1 cellular context compared by ENCODE assay signal in genomic region chr2:159622966-159623365, GRCh38.
TF ChIP-seq lines count a peak whose summit lies in the region.

No MANE protein-coding gene starts in this region.

TF ChIP-seq in K562, 482 proteins besides CTCF, POLR2A, EP300 and RAD21 (continued from another document):
- TF ChIP-seq CTCFL (IDR thresholded peaks at IDR 0.05; ENCODE audit: borderline replicate concordance, insufficient read depth, low read depth, low read length, poor library complexity, severe bottlenecking) (no peak), LEF1 (IDR thresholded peaks at IDR 0.05) (no peak), DACH1 (IDR thresholded peaks at IDR 0.05; ENCODE audit: partially characterized antibody) (no peak), FOXA3 (CRISPR knock-in tag; conservative IDR thresholded peaks at IDR 0.05 in 1 of 2, IDR thresholded peaks at IDR 0.05 in 1 of 2) (no peak), CBX2 (IDR thresholded peaks at IDR 0.05; ENCODE audit: insufficient read depth, low read length, poor library complexity, severe bottlenecking) (no peak), MGA (IDR thresholded peaks at IDR 0.05) (no peak), PRDM10 (IDR thresholded peaks at IDR 0.05; ENCODE audit: partially characterized antibody) (no peak), GABPA (tag; conservative IDR thresholded peaks at IDR 0.05; ENCODE audit: low read depth) (no peak)
- TF ChIP-seq, protein P1, sequence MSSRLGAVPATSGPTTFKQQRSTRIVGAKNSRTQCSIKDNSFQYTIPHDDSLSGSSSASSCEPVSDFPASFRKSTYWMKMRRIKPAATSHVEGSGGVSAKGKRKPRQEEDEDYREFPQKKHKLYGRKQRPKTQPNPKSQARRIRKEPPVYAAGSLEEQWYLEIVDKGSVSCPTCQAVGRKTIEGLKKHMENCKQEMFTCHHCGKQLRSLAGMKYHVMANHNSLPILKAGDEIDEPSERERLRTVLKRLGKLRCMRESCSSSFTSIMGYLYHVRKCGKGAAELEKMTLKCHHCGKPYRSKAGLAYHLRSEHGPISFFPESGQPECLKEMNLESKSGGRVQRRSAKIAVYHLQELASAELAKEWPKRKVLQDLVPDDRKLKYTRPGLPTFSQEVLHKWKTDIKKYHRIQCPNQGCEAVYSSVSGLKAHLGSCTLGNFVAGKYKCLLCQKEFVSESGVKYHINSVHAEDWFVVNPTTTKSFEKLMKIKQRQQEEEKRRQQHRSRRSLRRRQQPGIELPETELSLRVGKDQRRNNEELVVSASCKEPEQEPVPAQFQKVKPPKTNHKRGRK (tag; IDR thresholded peaks at IDR 0.05) = 0 out of 2 replicates have a peak, but pooled peaks have one; percentile 29
- TF ChIP-seq, protein P2, sequence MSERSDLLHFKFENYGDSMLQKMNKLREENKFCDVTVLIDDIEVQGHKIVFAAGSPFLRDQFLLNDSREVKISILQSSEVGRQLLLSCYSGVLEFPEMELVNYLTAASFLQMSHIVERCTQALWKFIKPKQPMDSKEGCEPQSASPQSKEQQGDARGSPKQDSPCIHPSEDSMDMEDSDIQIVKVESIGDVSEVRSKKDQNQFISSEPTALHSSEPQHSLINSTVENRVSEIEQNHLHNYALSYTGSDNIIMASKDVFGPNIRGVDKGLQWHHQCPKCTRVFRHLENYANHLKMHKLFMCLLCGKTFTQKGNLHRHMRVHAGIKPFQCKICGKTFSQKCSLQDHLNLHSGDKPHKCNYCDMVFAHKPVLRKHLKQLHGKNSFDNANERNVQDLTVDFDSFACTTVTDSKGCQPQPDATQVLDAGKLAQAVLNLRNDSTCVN (CRISPR knock-in tag; IDR thresholded peaks at IDR 0.05) = 0 out of 2 replicates have a peak, but pooled peaks have one; percentile 49
